Comparison of ENCODE assay signal across 26 cellular contexts in genomic region chr12:124614512-124615292, GRCh38.
"Had no signal": no experiment of that assay in that cellular context is flagged by ENCODE, and none has a peak within 500 bp of the region (broad histone marks: within the 10 kb centered on the region; RNA-seq: fewer than 3 reads in every experiment).

No MANE protein-coding gene starts in this region.

- H3K27me3 ChIP-seq: ovary, right atrium auricular region, right lobe of liver, suprapubic skin, upper lobe of right lung had no signal

- FAIRE-seq: islet of Langerhans, kidney, urothelium cell line had no signal

- H3K4me3 ChIP-seq: left lung, lung, mucosa of descending colon, ovary, right atrium auricular region, right lobe of liver, smooth muscle cell, suprapubic skin, thoracic aorta, tibial artery, upper lobe of right lung had no signal

- H3K27ac Mint-ChIP-seq: immature natural killer cell; natural killer cell treated with Interleukin-12 subunit alpha and Interleukin-12 subunit beta and Interleukin-15 and Interleukin-18, amount 100 ng/mL, for 72 hours; progenitor cell of endocrine pancreas; stimulated activated naive B cell treated with anti-CD40 and anti-IgM and Interleukin-4, amounts not matched to agents 10 μg/mL and 1 μg/mL and 100 μg/mL, for 72 hours; stimulated activated naive CD8-positive, alpha-beta T cell treated with anti-CD3 and anti-CD28 coated beads, Interleukin-15, Interleukin-2, amounts not matched to agents 100 ng/mL and 50 ng/mL, for 24 hours had no signal

- ATAC-seq: left colon; left lung; mucosa of descending colon; naive thymus-derived CD4-positive, alpha-beta T cell; natural killer cell treated with Interleukin-12 subunit alpha and Interleukin-12 subunit beta and Interleukin-15 and Interleukin-18, amount 100 ng/mL, for 72 hours; stimulated activated naive B cell treated with anti-CD40 and anti-IgM and Interleukin-4, amounts not matched to agents 10 μg/mL and 1 μg/mL and 100 μg/mL, for 72 hours; upper lobe of right lung had no signal

- H3K9me3 Mint-ChIP-seq: immature natural killer cell; natural killer cell treated with Interleukin-12 subunit alpha and Interleukin-12 subunit beta and Interleukin-15 and Interleukin-18, amount 100 ng/mL, for 72 hours; stimulated activated naive B cell treated with anti-CD40 and anti-IgM and Interleukin-4, amounts not matched to agents 10 μg/mL and 1 μg/mL and 100 μg/mL, for 72 hours; stimulated activated naive CD8-positive, alpha-beta T cell treated with anti-CD3 and anti-CD28 coated beads, Interleukin-15, Interleukin-2, amounts not matched to agents 100 ng/mL and 50 ng/mL, for 24 hours had no signal

- H3K9me3 ChIP-seq: mucosa of descending colon, ovary, right atrium auricular region, right lobe of liver, suprapubic skin, thoracic aorta, tibial artery, upper lobe of right lung had no signal

- DNase-seq: hypothalamus; immature natural killer cell; kidney; left colon; left lung; midbrain; mucosa of descending colon; naive thymus-derived CD4-positive, alpha-beta T cell; ovary; right lobe of liver; stimulated activated CD4-positive, alpha-beta T cell treated with anti-CD3 and anti-CD28 coated beads, Interleukin-1b, Interleukin-23, amount 100 ng/mL, for 48 hours; stimulated activated CD4-positive, alpha-beta T cell treated with anti-CD3 and anti-CD28 coated beads, Interleukin-2, amount 100 ng/mL, for 48 hours; stimulated activated naive B cell treated with anti-CD40 and anti-IgM and Interleukin-4, amounts not matched to agents 10 μg/mL and 1 μg/mL and 100 μg/mL, for 72 hours; tibial artery; trophoblast cell; upper lobe of right lung had no signal

- H3K27ac ChIP-seq: left lung, ovary, right atrium auricular region, right lobe of liver, suprapubic skin, thoracic aorta, tibial artery, upper lobe of right lung had no signal

- H3K36me3 Mint-ChIP-seq: immature natural killer cell; natural killer cell treated with Interleukin-12 subunit alpha and Interleukin-12 subunit beta and Interleukin-15 and Interleukin-18, amount 100 ng/mL, for 72 hours; stimulated activated naive B cell treated with anti-CD40 and anti-IgM and Interleukin-4, amounts not matched to agents 10 μg/mL and 1 μg/mL and 100 μg/mL, for 72 hours had no signal

- H3K36me3 ChIP-seq: left lung, ovary, right atrium auricular region, right lobe of liver, suprapubic skin, thoracic aorta, tibial artery, upper lobe of right lung had no signal

- H3K4me1 ChIP-seq: right lobe of liver had no signal

- H3K4me3 Mint-ChIP-seq: immature natural killer cell; naive thymus-derived CD4-positive, alpha-beta T cell; natural killer cell treated with Interleukin-12 subunit alpha and Interleukin-12 subunit beta and Interleukin-15 and Interleukin-18, amount 100 ng/mL, for 72 hours; stimulated activated naive B cell treated with anti-CD40 and anti-IgM and Interleukin-4, amounts not matched to agents 10 μg/mL and 1 μg/mL and 100 μg/mL, for 72 hours; stimulated activated naive CD8-positive, alpha-beta T cell treated with anti-CD3 and anti-CD28 coated beads, Interleukin-15, Interleukin-2, amounts not matched to agents 100 ng/mL and 50 ng/mL, for 24 hours had no signal

- H3K4me2 ChIP-seq: smooth muscle cell had no signal
